11 cellular contexts compared by ENCODE assay signal in genomic region chr4:576991-577498, GRCh38. TPM values are rescaled to one million over a fixed set of nuclear protein-coding genes. Genes with fewer than 3 reads are reported as not detected.
DNase-seq lines count a peak whose midpoint lies in the region; ATAC-seq and TF ChIP-seq lines count a peak whose summit lies in the region.
"Had no signal": no experiment of that assay in that cellular context is flagged by ENCODE, and none has a peak within 500 bp of the region (broad histone marks: within the 10 kb centered on the region; RNA-seq: fewer than 3 reads in every experiment).

No MANE protein-coding gene starts in this region.

- no peaks in the 10 kb centered on the region for H3K4me1 Mint-ChIP-seq in Caco-2 (ENCODE audit: low read depth, unreplicated experiment)
- H3K4me1 Mint-ChIP-seq in naive thymus-derived CD4-positive, alpha-beta T cell, result peaks cover 5 to 18% (median 13%) of the 10 kb centered on the region in 7 donors

- no TSS peak for BruUV-seq in Caco-2 (replicated peaks; lab: Mats Ljungman, UMichigan)

- H3K9me3 ChIP-seq in Caco-2, result no peaks in the 10 kb centered on the region
- no peaks in the 10 kb centered on the region for H3K9me3 ChIP-seq in HUES48 (ENCODE audit: control insufficient read depth, insufficient read depth, low read length)
- H3K9me3 ChIP-seq in naive thymus-derived CD4-positive, alpha-beta T cell (ENCODE audit: control insufficient read depth in 2 of 3, low read length in 3 of 3), result peaks cover 0 to 2% (median 0%) of the 10 kb centered on the region in 3 experiments
- no peaks in the 10 kb centered on the region for H3K9me3 ChIP-seq in right cardiac atrium (ENCODE audit: control insufficient read depth, low read length)
- H3K9me3 ChIP-seq: prostate gland had no signal

- POLR2A ChIA-PET in Caco-2 (lab: Charles Lee), result no interaction called here
- POLR2A ChIA-PET in naive thymus-derived CD4-positive, alpha-beta T cell (lab: Charles Lee), result no interaction called here

- H3K36me3 Mint-ChIP-seq in Caco-2 (ENCODE audit: insufficient read depth, unreplicated experiment), result no peaks in the 10 kb centered on the region
- peaks cover 0 to 8% (median 3%) of the 10 kb centered on the region in 5 donors for H3K36me3 Mint-ChIP-seq in naive thymus-derived CD4-positive, alpha-beta T cell

- DNase-seq in Caco-2 (no peak), astrocyte of the hippocampus (ENCODE audit: low read depth, low spot score) (peak; percentile 28), 8988T (no peak), posterior vena cava (ENCODE audit: low spot score) (no peak), right cardiac atrium (no peak)
- no peak for DNase-seq in naive thymus-derived CD4-positive, alpha-beta T cell
- DNase-seq: activated gamma-delta T cell treated with Interleukin-2 at 50 U/mL for 16 hours; stimulated activated naive CD4-positive, alpha-beta T cell had no signal

- H3K9me3 Mint-ChIP-seq in Caco-2 (ENCODE audit: unreplicated experiment), result no peaks in the 10 kb centered on the region
- H3K9me3 Mint-ChIP-seq in naive thymus-derived CD4-positive, alpha-beta T cell, result peaks cover 0 to 18% (median 6%) of the 10 kb centered on the region in 11 donors

- H3K4me3 Mint-ChIP-seq in Caco-2 (ENCODE audit: unreplicated experiment), result peak overlapping the region; percentile 70
- H3K4me3 Mint-ChIP-seq in naive thymus-derived CD4-positive, alpha-beta T cell, result peak overlapping the region; percentile 38 to 86 (median 72)

- no peak overlapping the region for H3K9ac ChIP-seq in HUES48 (ENCODE audit: low read depth, low read length)

- no peak overlapping the region for H3K27ac ChIP-seq in HUES48 (ENCODE audit: low read depth, low read length)
- H3K27ac ChIP-seq in naive thymus-derived CD4-positive, alpha-beta T cell (ENCODE audit: low read depth, low read length), result no peak overlapping the region
- H3K27ac ChIP-seq in right cardiac atrium (ENCODE audit: low read length), result no peak overlapping the region
- H3K27ac ChIP-seq: prostate gland had no signal

- H3K27me3 Mint-ChIP-seq in Caco-2 (ENCODE audit: insufficient read depth, unreplicated experiment), result no peaks in the 10 kb centered on the region
- peaks cover 53 to 70% (median 65%) of the 10 kb centered on the region in 5 donors for H3K27me3 Mint-ChIP-seq in naive thymus-derived CD4-positive, alpha-beta T cell

- no peak for TF ChIP-seq CTCF in Caco-2 (IDR thresholded peaks at IDR 0.05; ENCODE audit: insufficient read depth in 1 of 2, low read depth in 1 of 2, low read length in 1 of 2, severe bottlenecking in 1 of 2, unreplicated experiment in 1 of 2)

- no peak for ATAC-seq in naive thymus-derived CD4-positive, alpha-beta T cell
- ATAC-seq in right cardiac atrium, result no peak

- H3K27ac Mint-ChIP-seq in Caco-2 (ENCODE audit: unreplicated experiment), result no peak overlapping the region
- peak overlapping the region in 1 of 9 donors; percentile 80 for H3K27ac Mint-ChIP-seq in naive thymus-derived CD4-positive, alpha-beta T cell

- H3K4me1 ChIP-seq in Caco-2 (no peaks in the 10 kb centered on the region), HUES48 (ENCODE audit: control insufficient read depth, insufficient read depth, low read length) (peaks cover 7% of the 10 kb centered on the region), right cardiac atrium (ENCODE audit: control insufficient read depth, insufficient read depth, low read length) (peaks cover 2% of the 10 kb centered on the region)
- H3K4me1 ChIP-seq in naive thymus-derived CD4-positive, alpha-beta T cell (ENCODE audit: control insufficient read depth in 2 of 2, insufficient read depth in 2 of 2, low read length in 2 of 2), result no peaks in the 10 kb centered on the region
- H3K4me1 ChIP-seq: prostate gland had no signal

- CTCF ChIA-PET in Caco-2 (lab: Charles Lee), result interaction anchor here (0.6 kb wide), 1 partner anchor 18 kb away, joined by 5 read pairs; no protein-coding TSS in a partner anchor
- CTCF ChIA-PET in naive thymus-derived CD4-positive, alpha-beta T cell (lab: Charles Lee), result no interaction called here

- H3K4me3 ChIP-seq in Caco-2 (ENCODE audit: low read depth, low read length) (peak overlapping the region; percentile 29), HUES48 (ENCODE audit: low read depth, low read length) (peak overlapping the region; percentile 63), right cardiac atrium (ENCODE audit: low read length) (no peak overlapping the region)
- H3K4me3 ChIP-seq in naive thymus-derived CD4-positive, alpha-beta T cell (ENCODE audit: low read length), result no peak overlapping the region
- H3K4me3 ChIP-seq: prostate gland had no signal

- H3K27me3 ChIP-seq in Caco-2 (replicated peaks; ENCODE audit: control insufficient read depth, insufficient read depth, low read length) (no peaks in the 10 kb centered on the region), HUES48 (ENCODE audit: control insufficient read depth, insufficient read depth, low read length) (peaks cover 87% of the 10 kb centered on the region), right cardiac atrium (ENCODE audit: control insufficient read depth, insufficient read depth) (no peaks in the 10 kb centered on the region)
- peaks cover 0 to 4% of the 10 kb centered on the region in 2 donors for H3K27me3 ChIP-seq in naive thymus-derived CD4-positive, alpha-beta T cell (ENCODE audit: control insufficient read depth in 2 of 2, insufficient read depth in 2 of 2, low read length in 2 of 2)

- intact Hi-C loops in Caco-2 (cut with micrococcal nuclease; ENCODE audit: unreplicated experiment), result no loop called here
- intact Hi-C loops in naive thymus-derived CD4-positive, alpha-beta T cell (cut with micrococcal nuclease), result no loop called here
- intact Hi-C loops in posterior vena cava (cut with DNase I), result no loop called here
- intact Hi-C loops in right cardiac atrium (cut with DNase I), result no loop called here

- H3K36me3 ChIP-seq in Caco-2 (ENCODE audit: control insufficient read depth, insufficient read depth, low read length) (no peaks in the 10 kb centered on the region), HUES48 (ENCODE audit: control insufficient read depth, insufficient read depth, low read length) (no peaks in the 10 kb centered on the region)
- H3K36me3 ChIP-seq in naive thymus-derived CD4-positive, alpha-beta T cell (ENCODE audit: control insufficient read depth in 2 of 3, insufficient read depth in 3 of 3, low read length in 3 of 3), result no peaks in the 10 kb centered on the region
- H3K36me3 ChIP-seq: prostate gland had no signal

- 2% methylated on average over 37 of the region's 37 CpGs for WGBS in right cardiac atrium

RNA-seq across cellular contexts. Expression of gene TMEM271, which starts 0.9 kb away (rescaled TPM):
- total RNA-seq in Caco-2 (2022) (not detected in 2 replicates), posterior vena cava (not detected), right cardiac atrium (not detected)
- not detected for total RNA-seq in naive thymus-derived CD4-positive, alpha-beta T cell
- polyA plus RNA-seq in naive thymus-derived CD4-positive, alpha-beta T cell, result not detected
- not detected for polyA plus RNA-seq in right cardiac atrium
- total RNA-seq: SK-MEL-5 had no signal

RNA-seq across cellular contexts. Expression of gene PDE6B, which starts 48.3 kb away (rescaled TPM):
- total RNA-seq in Caco-2 (2022), result not detected in 2 replicates
- total RNA-seq in naive thymus-derived CD4-positive, alpha-beta T cell, result 10 to 100 TPM; 13.7 to 20.1 (median 18.3) TPM
- polyA plus RNA-seq in naive thymus-derived CD4-positive, alpha-beta T cell, result 10 to 100 TPM; 21.9 to 28.3 TPM
- total RNA-seq in posterior vena cava, result 1 to 10 TPM; 1.4 to 3.7 TPM
- 1 to 10 TPM; 6.8 to 7.5 (median 7.0) TPM for total RNA-seq in right cardiac atrium
- polyA plus RNA-seq in right cardiac atrium, result 3.6 TPM
- total RNA-seq: SK-MEL-5 had no signal

Comparison
In these comparisons a context has a peak if more than half of its experiments do, and no peak if none do; other contexts are left out.
1. H3K4me3 ChIP-seq: peak in Caco-2 (single experiment) and HUES48 (single experiment); none in naive thymus-derived CD4-positive, alpha-beta T cell (single experiment) and right cardiac atrium (single experiment).